ENCODE assay signal across 10 cellular contexts in the genomic region with DNA sequence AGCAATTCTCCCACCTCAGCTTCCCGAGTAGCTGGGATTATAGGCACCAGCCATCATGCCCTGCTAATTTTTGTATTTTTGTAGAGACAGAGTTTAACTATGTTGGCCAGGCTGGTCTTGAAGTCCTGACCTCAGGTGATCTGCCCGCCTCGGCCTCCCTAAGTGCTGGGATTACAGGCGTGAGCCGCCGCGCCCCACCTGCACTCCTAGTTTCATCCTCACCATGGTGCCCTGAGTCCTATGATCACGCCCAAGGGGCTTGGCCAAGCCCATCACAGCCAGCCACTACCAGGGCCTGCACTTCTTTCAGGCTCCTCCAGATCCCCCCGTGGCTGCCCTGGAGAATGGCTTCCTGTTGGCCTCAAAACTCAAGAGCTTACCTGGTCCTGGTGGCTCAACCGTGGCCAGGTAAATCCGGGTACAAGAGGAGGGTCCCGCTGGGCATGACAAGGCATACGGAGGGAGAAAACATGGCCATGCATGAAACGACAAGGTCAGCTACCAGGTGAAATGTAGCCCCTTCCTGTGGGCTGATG. TPM values are rescaled to one million over a fixed set of nuclear protein-coding genes. Genes with fewer than 3 reads are reported as not detected.
DNase-seq lines count a peak whose midpoint lies in the region; ATAC-seq and TF ChIP-seq lines count a peak whose summit lies in the region.
"Had no signal": no experiment of that assay in that cellular context is flagged by ENCODE, and none has a peak within 500 bp of the region (broad histone marks: within the 10 kb centered on the region; RNA-seq: fewer than 3 reads in every experiment).

No MANE protein-coding gene starts in this region.

- H3K4me3 ChIP-seq in lower lobe of right lung = no peak overlapping the region
- H3K4me3 ChIP-seq in upper lobe of right lung = no peak overlapping the region

- H3K27ac Mint-ChIP-seq in activated naive CD4-positive, alpha-beta T cell treated with anti-CD3 and anti-CD28 coated beads, Interleukin-2, amount 50 U/mL, for 72 hours = peak overlapping the region; percentile 11 to 14
- H3K27ac Mint-ChIP-seq: activated CD4-positive, alpha-beta T cell treated with anti-CD3 and anti-CD28 coated beads for 36 hours had no signal

- TF ChIP-seq CTCF in lower lobe of right lung (IDR thresholded peaks at IDR 0.05) (no peak), upper lobe of right lung (IDR thresholded peaks at IDR 0.05) (no peak)

- intact Hi-C loops in lower lobe of right lung (cut with DNase I) = no loop called here
- intact Hi-C loops in upper lobe of right lung (cut with DNase I) = loop anchor here (5.0 kb wide), 1 partner anchor 34 kb away; no protein-coding TSS in a partner anchor

- no peaks in the 10 kb centered on the region for H3K9me3 Mint-ChIP-seq in activated naive CD4-positive, alpha-beta T cell treated with anti-CD3 and anti-CD28 coated beads, Interleukin-2, amount 50 U/mL, for 72 hours
- H3K9me3 Mint-ChIP-seq: naive thymus-derived CD8-positive, alpha-beta T cell had no signal

- peaks cover 38% of the 10 kb centered on the region for H3K4me1 ChIP-seq in lower lobe of right lung
- H3K4me1 ChIP-seq in upper lobe of right lung = peaks cover 27% of the 10 kb centered on the region

- no peak for DNase-seq in activated naive CD4-positive, alpha-beta T cell treated with anti-CD3 and anti-CD28 coated beads, Interleukin-2, amount 50 U/mL, for 72 hours (ENCODE audit: low spot score in 2 of 2)
- no peak for DNase-seq in activated naive CD4-positive, alpha-beta T cell treated with anti-CD3 and anti-CD28 coated beads, Interleukin-2, amount 50 U/mL, for 16 hours
- DNase-seq in lower lobe of right lung (no peak), upper lobe of right lung (no peak), NCI-H510A (lab: John Stamatoyannopoulos, UW) (no peak)
- DNase-seq: activated CD4-positive, alpha-beta T cell treated with anti-CD3 and anti-CD28 coated beads for 36 hours; activated naive CD4-positive, alpha-beta T cell; naive thymus-derived CD8-positive, alpha-beta T cell; stimulated activated CD4-positive, alpha-beta T cell treated with anti-CD3 and anti-CD28 coated beads, Interleukin-4, amount 100 ng/mL, for 1 hour had no signal

- H3K9me3 ChIP-seq in lower lobe of right lung = no peaks in the 10 kb centered on the region
- H3K9me3 ChIP-seq in upper lobe of right lung = no peaks in the 10 kb centered on the region

- H3K36me3 ChIP-seq in lower lobe of right lung (no peaks in the 10 kb centered on the region), upper lobe of right lung (no peaks in the 10 kb centered on the region)

- H3K27me3 ChIP-seq in lower lobe of right lung (ENCODE audit: low read depth) (no peaks in the 10 kb centered on the region), upper lobe of right lung (no peaks in the 10 kb centered on the region)

- H3K27ac ChIP-seq in lower lobe of right lung = peak overlapping the region; percentile 51
- peak overlapping the region; percentile 42 for H3K27ac ChIP-seq in upper lobe of right lung

- no peaks in the 10 kb centered on the region for H3K36me3 Mint-ChIP-seq in activated naive CD4-positive, alpha-beta T cell treated with anti-CD3 and anti-CD28 coated beads, Interleukin-2, amount 50 U/mL, for 72 hours
- H3K36me3 Mint-ChIP-seq: naive thymus-derived CD8-positive, alpha-beta T cell had no signal

- no peak for ATAC-seq in activated naive CD4-positive, alpha-beta T cell treated with anti-CD3 and anti-CD28 coated beads, Interleukin-2, amount 50 U/mL, for 72 hours
- ATAC-seq in lower lobe of right lung (no peak), upper lobe of right lung (no peak), HG02938 (IDR thresholded peaks at IDR 0.05; ENCODE audit: unreplicated experiment) (no peak)
- ATAC-seq: activated CD4-positive, alpha-beta T cell treated with anti-CD3 and anti-CD28 coated beads for 36 hours; naive thymus-derived CD8-positive, alpha-beta T cell had no signal

RNA-seq across cellular contexts. Expression of gene TFAP4, which starts 20.4 kb away (rescaled TPM):
- total RNA-seq in activated naive CD4-positive, alpha-beta T cell treated with anti-CD3 and anti-CD28 coated beads, Interleukin-2, amount 50 U/mL, for 72 hours = 10 to 100 TPM; 10.1 to 28.4 TPM
- total RNA-seq in lower lobe of right lung (12.9 TPM), upper lobe of right lung (9.6 TPM)

RNA-seq across cellular contexts. Expression of gene GLIS2, which starts 22.6 kb away (rescaled TPM):
- total RNA-seq in activated naive CD4-positive, alpha-beta T cell treated with anti-CD3 and anti-CD28 coated beads, Interleukin-2, amount 50 U/mL, for 72 hours = under 1 TPM; 0.16 to 0.80 TPM
- 21.5 TPM for total RNA-seq in lower lobe of right lung
- total RNA-seq in upper lobe of right lung = 34.1 TPM

RNA-seq across cellular contexts. Expression of gene SRL, which starts 51.4 kb away (rescaled TPM):
- total RNA-seq in activated naive CD4-positive, alpha-beta T cell treated with anti-CD3 and anti-CD28 coated beads, Interleukin-2, amount 50 U/mL, for 72 hours = not detected
- total RNA-seq in lower lobe of right lung (1.4 TPM), upper lobe of right lung (0.64 TPM)
- total RNA-seq: activated CD4-positive, alpha-beta T cell treated with anti-CD3 and anti-CD28 coated beads for 36 hours; naive thymus-derived CD8-positive, alpha-beta T cell had no signal

RNA-seq across cellular contexts. Expression of gene PAM16, which starts 57.9 kb away (rescaled TPM):
- 10 to 100 TPM; 53.7 to 63.1 TPM for total RNA-seq in activated naive CD4-positive, alpha-beta T cell treated with anti-CD3 and anti-CD28 coated beads, Interleukin-2, amount 50 U/mL, for 72 hours
- total RNA-seq in lower lobe of right lung (40.0 TPM), upper lobe of right lung (41.2 TPM)

Comparison
In these comparisons a context has a peak if more than half of its experiments do, and no peak if none do; other contexts are left out.
1. RNA of gene GLIS2, which starts 22.6 kb away (total RNA-seq): 34.1 TPM in upper lobe of right lung (single experiment) and 21.5 TPM in lower lobe of right lung (single experiment); 0.16 to 0.80 TPM in activated naive CD4-positive, alpha-beta T cell treated with anti-CD3 and anti-CD28 coated beads, Interleukin-2, amount 50 U/mL, for 72 hours; every median in the first group is over 10 times any median in the second.